ENCODE assay signal across 17 cellular contexts in genomic region chr4:138320030-138320429, GRCh38.
"Had no signal": no experiment of that assay in that cellular context is flagged by ENCODE, and none has a peak within 500 bp of the region (broad histone marks: within the 10 kb centered on the region; RNA-seq: fewer than 3 reads in every experiment).

No MANE protein-coding gene starts in this region.

- H3K9me3 ChIP-seq: pancreas, testis, tibial nerve had no signal

- DNase-seq: cortex of kidney; erythroblast; foreskin melanocyte; kidney; left colon; left ventricle myocardium superior; mesendoderm; naive thymus-derived CD4-positive, alpha-beta T cell; pancreas; right cardiac atrium; small intestine; stimulated activated CD4-positive, alpha-beta T cell treated with anti-CD3 and anti-CD28 coated beads, Interleukin-12 subunit alpha, Interleukin-12 subunit beta, amount 100 ng/mL, for 4 hours; testis had no signal

- H3K27ac ChIP-seq: hepatocyte, pancreas, testis, tibial nerve had no signal

- FAIRE-seq: endothelial cell of umbilical vein, kidney, pancreas, small intestine had no signal

- H3K36me3 ChIP-seq: pancreas, tibial nerve had no signal

- H3K79me2 ChIP-seq: hepatocyte had no signal

- ATAC-seq: left colon; left ventricle myocardium superior; naive thymus-derived CD4-positive, alpha-beta T cell; pancreas; right cardiac atrium had no signal

- H3K4me3 ChIP-seq: hepatocyte, lung, pancreas, testis, tibial nerve had no signal

- H2AFZ ChIP-seq: hepatocyte had no signal

- H3K4me1 ChIP-seq: pancreas, testis, tibial nerve had no signal

- H3K4me2 ChIP-seq: hepatocyte had no signal

- H3K27me3 ChIP-seq: hepatocyte, pancreas, testis, tibial nerve had no signal
